ENCODE assay signal across 1 cellular context in genomic region chr6:46160102-46160501, GRCh38.
TF ChIP-seq lines count a peak whose summit lies in the region.

No MANE protein-coding gene starts in this region.

TF ChIP-seq in IMR-90, 13 proteins besides CTCF, POLR2A, EP300 and RAD21 (continued from another document):
- no peak for TF ChIP-seq USF2 (IDR thresholded peaks at IDR 0.05; ENCODE audit: low read depth, low read length)
